8 cellular contexts compared by ENCODE assay signal in the genomic region with DNA sequence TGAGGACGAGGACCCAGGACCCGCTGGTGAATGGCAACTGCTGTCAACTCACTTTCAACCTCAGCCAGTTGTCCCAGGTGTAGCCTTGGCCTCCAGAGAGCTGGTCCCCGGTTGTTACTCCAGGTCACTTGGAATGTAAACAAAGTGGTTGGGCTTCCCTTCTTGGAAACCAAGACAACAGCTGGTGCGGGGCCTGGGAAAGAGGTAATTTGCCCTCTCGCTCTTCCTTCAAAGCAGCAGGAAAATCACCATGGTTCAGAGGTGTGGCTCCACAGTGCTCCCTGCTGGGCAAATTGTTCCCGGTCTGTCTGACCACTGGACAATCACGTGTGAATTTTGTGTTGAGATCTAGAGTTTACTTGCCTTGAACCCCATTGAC. TPM values are rescaled to one million over a fixed set of nuclear protein-coding genes. Genes with fewer than 3 reads are reported as not detected.
A peak's percentile ranks its signal among the peaks of the same experiment; 100 is the strongest.
DNase-seq lines count a peak whose midpoint lies in the region; ATAC-seq and TF ChIP-seq lines count a peak whose summit lies in the region.

No MANE protein-coding gene starts in this region.

- TF ChIP-seq CTCF in dorsolateral prefrontal cortex (IDR thresholded peaks at IDR 0.05 in 54 of 56, conservative IDR thresholded peaks at IDR 0.05 in 2 of 56; ENCODE audit: low read depth in 1 of 56, partially characterized antibody in 56 of 56) (peak in 52 of 56 donors; percentile 21 to 71 (median 54)), parathyroid adenoma (IDR thresholded peaks at IDR 0.05) (peak; percentile 43)

- no peaks in the 10 kb centered on the region for H3K79me2 ChIP-seq in parathyroid adenoma

- H3K4me1 ChIP-seq in parathyroid adenoma: no peaks in the 10 kb centered on the region

- H3K27ac ChIP-seq in dorsolateral prefrontal cortex (peak overlapping the region in 15 of 59 donors; percentile 3 to 59 (median 29)), parathyroid adenoma (no peak overlapping the region)

- H3K27me3 ChIP-seq in dorsolateral prefrontal cortex (no peaks in the 10 kb centered on the region), parathyroid adenoma (ENCODE audit: control insufficient read depth, insufficient read depth, low read length) (no peaks in the 10 kb centered on the region)

- no peaks in the 10 kb centered on the region for H3K36me3 ChIP-seq in parathyroid adenoma (ENCODE audit: control insufficient read depth, insufficient read depth, low read length)

- ATAC-seq in HG02623 (IDR thresholded peaks at IDR 0.05; ENCODE audit: unreplicated experiment) (no peak), HG03159 (IDR thresholded peaks at IDR 0.05; ENCODE audit: unreplicated experiment) (no peak)

- H3K4me2 ChIP-seq in parathyroid adenoma (ENCODE audit: low read length): no peak overlapping the region

- no peaks in the 10 kb centered on the region for H3K9me3 ChIP-seq in parathyroid adenoma (ENCODE audit: control insufficient read depth, low read length)

- intact Hi-C loops in dorsolateral prefrontal cortex (cut with DNase I): no loop called here

- no peak overlapping the region for H3K9ac ChIP-seq in parathyroid adenoma

- H2AFZ ChIP-seq in parathyroid adenoma: peak overlapping the region; percentile 58

- DNase-seq in NOMO-1 treated with DMSO at 0.1 percent for 48 hours (lab: John Stamatoyannopoulos, UW; ENCODE audit: unreplicated experiment) (peak; percentile 9), NOMO-1 treated with dmso at 0.1 percent for 144 hours (lab: John Stamatoyannopoulos, UW; ENCODE audit: unreplicated experiment) (no peak), M059J (ENCODE audit: low read depth) (peak; percentile 53), dorsolateral prefrontal cortex (peak in 4 of 10 donors; percentile 31 to 52 (median 48)), NCI-H2081 treated with DMSO at 0.1 percent for 48 hours (lab: John Stamatoyannopoulos, UW) (no peak)

- H3K4me3 ChIP-seq in dorsolateral prefrontal cortex: peak overlapping the region in 49 of 59 donors; percentile 16 to 62 (median 44)
- no peak overlapping the region for H3K4me3 ChIP-seq in parathyroid adenoma (ENCODE audit: low read depth, low read length)

RNA-seq across cellular contexts. Expression of a gene that starts 15.0 kb away (rescaled TPM):
- total RNA-seq in M059J (2014; rRNA removed; shearing (Covaris generic)): 0.10 and 0.59 TPM in 2 replicates
- total RNA-seq in dorsolateral prefrontal cortex: 1,000 to 10,000 TPM in 105 of 120 experiments, 100 to 1,000 TPM in 15; 500 to 4,588 (median 1,344) TPM

Comparison
In these comparisons a context has a peak if more than half of its experiments do, and no peak if none do; other contexts are left out.
1. DNase-seq: peak in NOMO-1 treated with DMSO at 0.1 percent for 48 hours (single experiment) and M059J (single experiment); none in NOMO-1 treated with dmso at 0.1 percent for 144 hours (single experiment) and NCI-H2081 treated with DMSO at 0.1 percent for 48 hours (single experiment).
2. RNA of a gene that starts 15.0 kb away (total RNA-seq): 500 to 4,588 TPM in dorsolateral prefrontal cortex; 0.10 to 0.59 TPM in M059J; every median in the first group is over 100 times any median in the second.